ENCODE assay signal across 1 cellular context in the genomic region with DNA sequence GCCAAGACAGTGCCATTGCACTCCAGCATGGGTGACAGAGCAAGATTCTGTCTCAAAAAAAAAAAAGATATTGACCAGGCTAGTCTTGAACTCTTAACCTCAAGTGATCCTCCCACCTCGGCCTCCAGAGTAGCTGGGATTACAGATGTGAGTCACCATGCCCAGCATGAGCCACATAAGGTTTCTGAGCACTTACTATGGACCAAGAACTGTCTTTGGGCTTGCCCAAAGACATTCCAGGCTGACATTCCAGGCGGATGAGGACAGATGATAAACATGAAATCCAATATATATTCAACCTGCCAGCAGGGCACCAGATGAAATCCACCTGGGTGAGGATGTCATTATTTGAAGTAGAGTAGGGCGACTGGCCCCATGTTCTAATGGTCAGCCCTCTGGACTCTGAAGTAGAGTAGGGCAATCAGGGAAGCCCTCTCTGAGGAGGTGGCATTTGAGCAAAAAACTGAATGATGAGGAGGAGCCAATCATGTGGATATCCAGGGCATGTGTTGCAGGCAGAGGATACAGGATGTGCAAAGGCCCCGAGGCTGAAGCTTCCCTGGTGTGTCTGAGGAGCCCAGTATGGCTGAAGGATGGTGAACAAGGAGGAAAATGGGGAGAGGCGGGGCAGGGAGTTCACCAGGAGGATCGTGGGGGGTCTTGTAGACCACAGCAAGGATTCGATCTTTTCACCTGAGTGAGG.
TF ChIP-seq lines count a peak whose summit lies in the region.

No MANE protein-coding gene starts in this region.

TF ChIP-seq in GM23338, 12 proteins besides CTCF, POLR2A, EP300 and RAD21:
- TF ChIP-seq, protein P1, sequence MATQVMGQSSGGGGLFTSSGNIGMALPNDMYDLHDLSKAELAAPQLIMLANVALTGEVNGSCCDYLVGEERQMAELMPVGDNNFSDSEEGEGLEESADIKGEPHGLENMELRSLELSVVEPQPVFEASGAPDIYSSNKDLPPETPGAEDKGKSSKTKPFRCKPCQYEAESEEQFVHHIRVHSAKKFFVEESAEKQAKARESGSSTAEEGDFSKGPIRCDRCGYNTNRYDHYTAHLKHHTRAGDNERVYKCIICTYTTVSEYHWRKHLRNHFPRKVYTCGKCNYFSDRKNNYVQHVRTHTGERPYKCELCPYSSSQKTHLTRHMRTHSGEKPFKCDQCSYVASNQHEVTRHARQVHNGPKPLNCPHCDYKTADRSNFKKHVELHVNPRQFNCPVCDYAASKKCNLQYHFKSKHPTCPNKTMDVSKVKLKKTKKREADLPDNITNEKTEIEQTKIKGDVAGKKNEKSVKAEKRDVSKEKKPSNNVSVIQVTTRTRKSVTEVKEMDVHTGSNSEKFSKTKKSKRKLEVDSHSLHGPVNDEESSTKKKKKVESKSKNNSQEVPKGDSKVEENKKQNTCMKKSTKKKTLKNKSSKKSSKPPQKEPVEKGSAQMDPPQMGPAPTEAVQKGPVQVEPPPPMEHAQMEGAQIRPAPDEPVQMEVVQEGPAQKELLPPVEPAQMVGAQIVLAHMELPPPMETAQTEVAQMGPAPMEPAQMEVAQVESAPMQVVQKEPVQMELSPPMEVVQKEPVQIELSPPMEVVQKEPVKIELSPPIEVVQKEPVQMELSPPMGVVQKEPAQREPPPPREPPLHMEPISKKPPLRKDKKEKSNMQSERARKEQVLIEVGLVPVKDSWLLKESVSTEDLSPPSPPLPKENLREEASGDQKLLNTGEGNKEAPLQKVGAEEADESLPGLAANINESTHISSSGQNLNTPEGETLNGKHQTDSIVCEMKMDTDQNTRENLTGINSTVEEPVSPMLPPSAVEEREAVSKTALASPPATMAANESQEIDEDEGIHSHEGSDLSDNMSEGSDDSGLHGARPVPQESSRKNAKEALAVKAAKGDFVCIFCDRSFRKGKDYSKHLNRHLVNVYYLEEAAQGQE (IDR thresholded peaks at IDR 0.05; ENCODE audit: unreplicated experiment) = no peak
- TF ChIP-seq CREB1 (CRISPR knock-in tag; IDR thresholded peaks at IDR 0.05; ENCODE audit: low read depth) = no peak
- TF ChIP-seq, protein P2, sequence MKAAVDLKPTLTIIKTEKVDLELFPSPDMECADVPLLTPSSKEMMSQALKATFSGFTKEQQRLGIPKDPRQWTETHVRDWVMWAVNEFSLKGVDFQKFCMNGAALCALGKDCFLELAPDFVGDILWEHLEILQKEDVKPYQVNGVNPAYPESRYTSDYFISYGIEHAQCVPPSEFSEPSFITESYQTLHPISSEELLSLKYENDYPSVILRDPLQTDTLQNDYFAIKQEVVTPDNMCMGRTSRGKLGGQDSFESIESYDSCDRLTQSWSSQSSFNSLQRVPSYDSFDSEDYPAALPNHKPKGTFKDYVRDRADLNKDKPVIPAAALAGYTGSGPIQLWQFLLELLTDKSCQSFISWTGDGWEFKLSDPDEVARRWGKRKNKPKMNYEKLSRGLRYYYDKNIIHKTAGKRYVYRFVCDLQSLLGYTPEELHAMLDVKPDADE (IDR thresholded peaks at IDR 0.05) = no peak
- TF ChIP-seq ZNF331 (CRISPR knock-in tag; IDR thresholded peaks at IDR 0.05; ENCODE audit: low read depth) = no peak
- TF ChIP-seq EZH2phosphoT487 (IDR thresholded peaks at IDR 0.05; ENCODE audit: unreplicated experiment) = no peak
- no peak for TF ChIP-seq STAT1 (IDR thresholded peaks at IDR 0.05; ENCODE audit: unreplicated experiment)
- TF ChIP-seq ZNF114 (CRISPR knock-in tag; IDR thresholded peaks at IDR 0.05) = no peak
- no peak for TF ChIP-seq JUNB (IDR thresholded peaks at IDR 0.05; ENCODE audit: unreplicated experiment)
- no peak for TF ChIP-seq EZH2 (IDR thresholded peaks at IDR 0.05; ENCODE audit: low read depth, unreplicated experiment)
- no peak for TF ChIP-seq POLR2AphosphoS5 (IDR thresholded peaks at IDR 0.05; ENCODE audit: low read depth)
- TF ChIP-seq NANOG (IDR thresholded peaks at IDR 0.05; ENCODE audit: borderline replicate concordance) = no peak
- TF ChIP-seq, protein P3, sequence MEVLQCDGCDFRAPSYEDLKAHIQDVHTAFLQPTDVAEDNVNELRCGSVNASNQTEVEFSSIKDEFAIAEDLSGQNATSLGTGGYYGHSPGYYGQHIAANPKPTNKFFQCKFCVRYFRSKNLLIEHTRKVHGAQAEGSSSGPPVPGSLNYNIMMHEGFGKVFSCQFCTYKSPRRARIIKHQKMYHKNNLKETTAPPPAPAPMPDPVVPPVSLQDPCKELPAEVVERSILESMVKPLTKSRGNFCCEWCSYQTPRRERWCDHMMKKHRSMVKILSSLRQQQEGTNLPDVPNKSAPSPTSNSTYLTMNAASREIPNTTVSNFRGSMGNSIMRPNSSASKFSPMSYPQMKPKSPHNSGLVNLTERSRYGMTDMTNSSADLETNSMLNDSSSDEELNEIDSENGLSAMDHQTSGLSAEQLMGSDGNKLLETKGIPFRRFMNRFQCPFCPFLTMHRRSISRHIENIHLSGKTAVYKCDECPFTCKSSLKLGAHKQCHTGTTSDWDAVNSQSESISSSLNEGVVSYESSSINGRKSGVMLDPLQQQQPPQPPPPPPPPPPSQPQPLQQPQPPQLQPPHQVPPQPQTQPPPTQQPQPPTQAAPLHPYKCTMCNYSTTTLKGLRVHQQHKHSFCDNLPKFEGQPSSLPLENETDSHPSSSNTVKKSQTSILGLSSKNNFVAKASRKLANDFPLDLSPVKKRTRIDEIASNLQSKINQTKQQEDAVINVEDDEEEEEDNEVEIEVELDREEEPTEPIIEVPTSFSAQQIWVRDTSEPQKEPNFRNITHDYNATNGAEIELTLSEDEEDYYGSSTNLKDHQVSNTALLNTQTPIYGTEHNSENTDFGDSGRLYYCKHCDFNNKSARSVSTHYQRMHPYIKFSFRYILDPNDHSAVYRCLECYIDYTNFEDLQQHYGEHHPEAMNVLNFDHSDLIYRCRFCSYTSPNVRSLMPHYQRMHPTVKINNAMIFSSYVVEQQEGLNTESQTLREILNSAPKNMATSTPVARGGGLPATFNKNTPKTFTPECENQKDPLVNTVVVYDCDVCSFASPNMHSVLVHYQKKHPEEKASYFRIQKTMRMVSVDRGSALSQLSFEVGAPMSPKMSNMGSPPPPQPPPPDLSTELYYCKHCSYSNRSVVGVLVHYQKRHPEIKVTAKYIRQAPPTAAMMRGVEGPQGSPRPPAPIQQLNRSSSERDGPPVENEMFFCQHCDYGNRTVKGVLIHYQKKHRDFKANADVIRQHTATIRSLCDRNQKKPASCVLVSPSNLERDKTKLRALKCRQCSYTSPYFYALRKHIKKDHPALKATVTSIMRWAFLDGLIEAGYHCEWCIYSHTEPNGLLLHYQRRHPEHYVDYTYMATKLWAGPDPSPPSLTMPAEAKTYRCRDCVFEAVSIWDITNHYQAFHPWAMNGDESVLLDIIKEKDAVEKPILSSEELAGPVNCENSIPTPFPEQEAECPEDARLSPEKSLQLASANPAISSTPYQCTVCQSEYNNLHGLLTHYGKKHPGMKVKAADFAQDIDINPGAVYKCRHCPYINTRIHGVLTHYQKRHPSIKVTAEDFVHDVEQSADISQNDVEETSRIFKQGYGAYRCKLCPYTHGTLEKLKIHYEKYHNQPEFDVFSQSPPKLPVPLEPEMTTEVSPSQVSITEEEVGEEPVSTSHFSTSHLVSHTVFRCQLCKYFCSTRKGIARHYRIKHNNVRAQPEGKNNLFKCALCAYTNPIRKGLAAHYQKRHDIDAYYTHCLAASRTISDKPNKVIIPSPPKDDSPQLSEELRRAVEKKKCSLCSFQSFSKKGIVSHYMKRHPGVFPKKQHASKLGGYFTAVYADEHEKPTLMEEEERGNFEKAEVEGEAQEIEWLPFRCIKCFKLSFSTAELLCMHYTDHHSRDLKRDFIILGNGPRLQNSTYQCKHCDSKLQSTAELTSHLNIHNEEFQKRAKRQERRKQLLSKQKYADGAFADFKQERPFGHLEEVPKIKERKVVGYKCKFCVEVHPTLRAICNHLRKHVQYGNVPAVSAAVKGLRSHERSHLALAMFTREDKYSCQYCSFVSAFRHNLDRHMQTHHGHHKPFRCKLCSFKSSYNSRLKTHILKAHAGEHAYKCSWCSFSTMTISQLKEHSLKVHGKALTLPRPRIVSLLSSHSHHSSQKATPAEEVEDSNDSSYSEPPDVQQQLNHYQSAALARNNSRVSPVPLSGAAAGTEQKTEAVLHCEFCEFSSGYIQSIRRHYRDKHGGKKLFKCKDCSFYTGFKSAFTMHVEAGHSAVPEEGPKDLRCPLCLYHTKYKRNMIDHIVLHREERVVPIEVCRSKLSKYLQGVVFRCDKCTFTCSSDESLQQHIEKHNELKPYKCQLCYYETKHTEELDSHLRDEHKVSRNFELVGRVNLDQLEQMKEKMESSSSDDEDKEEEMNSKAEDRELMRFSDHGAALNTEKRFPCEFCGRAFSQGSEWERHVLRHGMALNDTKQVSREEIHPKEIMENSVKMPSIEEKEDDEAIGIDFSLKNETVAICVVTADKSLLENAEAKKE (CRISPR knock-in tag; IDR thresholded peaks at IDR 0.05) = no peak
